Comparison of ENCODE assay signal across 12 cellular contexts in the genomic region with DNA sequence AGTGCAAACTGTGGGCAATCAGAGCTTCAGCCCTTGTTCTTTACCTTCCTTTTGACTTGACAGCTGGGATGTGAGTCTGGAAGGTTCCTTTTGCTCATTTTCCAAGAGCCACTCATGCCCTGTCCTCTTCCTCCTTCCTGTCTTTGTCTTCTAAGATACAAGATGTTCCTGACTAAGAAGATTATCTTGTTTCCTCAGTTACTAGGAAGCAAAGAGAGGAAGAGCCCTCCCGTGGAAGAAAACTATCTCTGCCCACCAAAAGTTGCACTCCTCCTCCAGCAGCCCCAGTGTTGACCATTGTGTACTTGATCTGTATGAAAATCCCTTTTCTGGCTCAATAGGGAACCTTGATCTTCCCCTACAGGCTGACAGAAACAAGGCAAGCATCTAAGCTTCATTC.
"Had no signal": no experiment of that assay in that cellular context is flagged by ENCODE, and none has a peak within 500 bp of the region (broad histone marks: within the 10 kb centered on the region; RNA-seq: fewer than 3 reads in every experiment).

No MANE protein-coding gene starts in this region.

- H3K4me3 ChIP-seq: colonic mucosa, left lung had no signal

- H3K4me1 ChIP-seq: colonic mucosa, left lung had no signal

- DNase-seq: activated CD4-positive, alpha-beta T cell treated with anti-CD3 and anti-CD28 coated beads for 36 hours; activated CD8-positive, alpha-beta memory T cell treated with anti-CD3 and anti-CD28 coated beads, Interleukin-2, amount 50 U/mL, for 4 hours; activated CD8-positive, alpha-beta T cell treated with anti-CD3 and anti-CD28 coated beads for 36 hours; colonic mucosa; effector CD8-positive, alpha-beta T cell; glutamatergic neuron; left lung; retina; small intestine; T-helper 9 cell had no signal

- H3K36me3 Mint-ChIP-seq: stimulated activated effector memory CD8-positive, alpha-beta T cell treated with anti-CD3 and anti-CD28 coated beads, Interleukin-12 subunit alpha, Interleukin-12 subunit beta, amount 100 ng/mL, for 72 hours had no signal

- H3K4me3 Mint-ChIP-seq: activated CD4-positive, alpha-beta T cell treated with anti-CD3 and anti-CD28 coated beads for 36 hours; activated CD8-positive, alpha-beta T cell treated with anti-CD3 and anti-CD28 coated beads for 36 hours; stimulated activated effector memory CD8-positive, alpha-beta T cell treated with anti-CD3 and anti-CD28 coated beads, Interleukin-12 subunit alpha, Interleukin-12 subunit beta, amount 100 ng/mL, for 72 hours had no signal

- H3K36me3 ChIP-seq: colonic mucosa, left lung had no signal

- ATAC-seq: activated CD4-positive, alpha-beta T cell treated with anti-CD3 and anti-CD28 coated beads for 36 hours; activated CD8-positive, alpha-beta T cell treated with anti-CD3 and anti-CD28 coated beads for 36 hours; left lung had no signal

- H3K4me1 Mint-ChIP-seq: activated CD4-positive, alpha-beta T cell treated with anti-CD3 and anti-CD28 coated beads for 36 hours; stimulated activated effector memory CD8-positive, alpha-beta T cell treated with anti-CD3 and anti-CD28 coated beads, Interleukin-12 subunit alpha, Interleukin-12 subunit beta, amount 100 ng/mL, for 72 hours had no signal

- H3K27me3 ChIP-seq: colonic mucosa, left lung had no signal

- H3K27ac ChIP-seq: colonic mucosa, VCaP had no signal

- H3K9me3 ChIP-seq: colonic mucosa, left lung had no signal

- H3K27ac Mint-ChIP-seq: activated CD4-positive, alpha-beta T cell treated with anti-CD3 and anti-CD28 coated beads for 36 hours; activated CD8-positive, alpha-beta T cell treated with anti-CD3 and anti-CD28 coated beads for 36 hours; stimulated activated effector memory CD8-positive, alpha-beta T cell treated with anti-CD3 and anti-CD28 coated beads, Interleukin-12 subunit alpha, Interleukin-12 subunit beta, amount 100 ng/mL, for 72 hours had no signal

- H3K9me3 Mint-ChIP-seq: activated CD8-positive, alpha-beta T cell treated with anti-CD3 and anti-CD28 coated beads for 36 hours; stimulated activated effector memory CD8-positive, alpha-beta T cell treated with anti-CD3 and anti-CD28 coated beads, Interleukin-12 subunit alpha, Interleukin-12 subunit beta, amount 100 ng/mL, for 72 hours had no signal
